Comparison of ENCODE assay signal across 1 cellular context in the genomic region with DNA sequence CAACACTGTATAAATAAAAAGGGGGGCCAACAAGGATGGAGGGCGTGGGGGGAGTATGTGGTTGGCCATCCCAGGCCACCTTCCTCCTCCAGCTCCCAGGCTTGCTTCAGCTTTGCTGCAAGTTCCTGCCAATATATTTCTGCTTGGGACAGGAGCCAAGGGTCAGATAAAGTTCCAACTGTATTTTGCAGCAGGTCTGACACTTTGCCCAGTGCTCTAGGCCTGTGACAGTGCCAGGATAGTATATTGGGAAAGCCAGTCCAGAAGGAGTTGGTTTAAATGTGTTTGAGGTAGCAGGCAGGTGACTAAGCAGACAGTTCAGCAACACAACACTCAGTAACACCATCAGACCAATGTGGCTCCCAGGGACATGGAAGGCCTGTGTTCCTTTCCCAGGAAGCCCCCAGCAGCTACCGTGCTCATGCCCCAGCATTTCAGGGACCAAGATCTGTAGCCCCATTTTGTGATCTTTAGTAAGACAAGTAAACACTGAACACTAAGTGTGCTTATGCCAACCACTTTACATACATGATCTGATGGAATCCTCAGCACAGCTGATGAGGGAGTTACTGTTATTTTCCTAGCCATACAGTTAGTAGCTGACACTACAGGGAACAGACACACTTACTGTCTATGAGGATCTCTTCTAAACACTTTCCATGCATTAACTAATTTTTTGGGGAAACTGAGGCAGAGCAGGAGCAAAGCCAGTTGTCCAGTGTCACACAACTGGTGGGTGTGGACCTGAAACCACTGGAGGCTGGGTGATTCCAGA.
A peak's percentile ranks its signal among the peaks of the same experiment; 100 is the strongest.
TF ChIP-seq lines count a peak whose summit lies in the region.

No MANE protein-coding gene starts in this region.

TF ChIP-seq in HCT116, 20 proteins besides CTCF, POLR2A, EP300 and RAD21 (continued from another document):
- TF ChIP-seq, protein P1, sequence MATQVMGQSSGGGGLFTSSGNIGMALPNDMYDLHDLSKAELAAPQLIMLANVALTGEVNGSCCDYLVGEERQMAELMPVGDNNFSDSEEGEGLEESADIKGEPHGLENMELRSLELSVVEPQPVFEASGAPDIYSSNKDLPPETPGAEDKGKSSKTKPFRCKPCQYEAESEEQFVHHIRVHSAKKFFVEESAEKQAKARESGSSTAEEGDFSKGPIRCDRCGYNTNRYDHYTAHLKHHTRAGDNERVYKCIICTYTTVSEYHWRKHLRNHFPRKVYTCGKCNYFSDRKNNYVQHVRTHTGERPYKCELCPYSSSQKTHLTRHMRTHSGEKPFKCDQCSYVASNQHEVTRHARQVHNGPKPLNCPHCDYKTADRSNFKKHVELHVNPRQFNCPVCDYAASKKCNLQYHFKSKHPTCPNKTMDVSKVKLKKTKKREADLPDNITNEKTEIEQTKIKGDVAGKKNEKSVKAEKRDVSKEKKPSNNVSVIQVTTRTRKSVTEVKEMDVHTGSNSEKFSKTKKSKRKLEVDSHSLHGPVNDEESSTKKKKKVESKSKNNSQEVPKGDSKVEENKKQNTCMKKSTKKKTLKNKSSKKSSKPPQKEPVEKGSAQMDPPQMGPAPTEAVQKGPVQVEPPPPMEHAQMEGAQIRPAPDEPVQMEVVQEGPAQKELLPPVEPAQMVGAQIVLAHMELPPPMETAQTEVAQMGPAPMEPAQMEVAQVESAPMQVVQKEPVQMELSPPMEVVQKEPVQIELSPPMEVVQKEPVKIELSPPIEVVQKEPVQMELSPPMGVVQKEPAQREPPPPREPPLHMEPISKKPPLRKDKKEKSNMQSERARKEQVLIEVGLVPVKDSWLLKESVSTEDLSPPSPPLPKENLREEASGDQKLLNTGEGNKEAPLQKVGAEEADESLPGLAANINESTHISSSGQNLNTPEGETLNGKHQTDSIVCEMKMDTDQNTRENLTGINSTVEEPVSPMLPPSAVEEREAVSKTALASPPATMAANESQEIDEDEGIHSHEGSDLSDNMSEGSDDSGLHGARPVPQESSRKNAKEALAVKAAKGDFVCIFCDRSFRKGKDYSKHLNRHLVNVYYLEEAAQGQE (IDR thresholded peaks at IDR 0.05; ENCODE audit: low read depth): no peak
- no peak for TF ChIP-seq EZH2 (IDR thresholded peaks at IDR 0.05)
- no peak for TF ChIP-seq EGR1 (IDR thresholded peaks at IDR 0.05; ENCODE audit: low read depth)
- no peak for TF ChIP-seq CEBPB (IDR thresholded peaks at IDR 0.05; ENCODE audit: low read depth)
- no peak for TF ChIP-seq ATF3 (IDR thresholded peaks at IDR 0.05)
- no peak for TF ChIP-seq CBX3 (IDR thresholded peaks at IDR 0.05; ENCODE audit: low read depth)
- TF ChIP-seq TCF7L2 (IDR thresholded peaks at IDR 0.05; ENCODE audit: borderline replicate concordance, extremely low read depth, insufficient read depth, insufficient read length): no peak
- TF ChIP-seq ZBTB33 (IDR thresholded peaks at IDR 0.05; ENCODE audit: extremely low read depth, insufficient replicate concordance, low read length): no peak
- TF ChIP-seq SP1 (IDR thresholded peaks at IDR 0.05; ENCODE audit: low read depth): no peak
- 0 out of 2 replicates have a peak, but pooled peaks have one; percentile 22 for TF ChIP-seq POLR2AphosphoS5 (IDR thresholded peaks at IDR 0.05; ENCODE audit: low read depth, low read length)
